In genomic region chr7:50672045-50672444, GRCh38 we compare ENCODE assay signal across 19 cellular contexts.
DNase-seq lines count a peak whose midpoint lies in the region; ATAC-seq, FAIRE-seq and TF ChIP-seq lines count a peak whose summit lies in the region.
"Had no signal": no experiment of that assay in that cellular context is flagged by ENCODE, and none has a peak within 500 bp of the region (broad histone marks: within the 10 kb centered on the region; RNA-seq: fewer than 3 reads in every experiment).

No MANE protein-coding gene starts in this region.

- ATAC-seq in HG03354 (IDR thresholded peaks at IDR 0.05; ENCODE audit: poor library complexity, severe bottlenecking, unreplicated experiment) (no peak), HG02852 (IDR thresholded peaks at IDR 0.05; ENCODE audit: unreplicated experiment) (no peak)
- ATAC-seq: GM23338 had no signal

- TF ChIP-seq CTCF in VCaP (conservative IDR thresholded peaks at IDR 0.05) (no peak), bronchial epithelial cell (IDR thresholded peaks at IDR 0.05; ENCODE audit: insufficient read depth, low read length, severe bottlenecking) (no peak)

- H3K27ac ChIP-seq in VCaP (peak overlapping the region; percentile 36; the same call in 1 of the 2 replicates), substantia nigra (ENCODE audit: low read depth, low read length, poor library complexity, severe bottlenecking) (peak overlapping the region; percentile 9)
- H3K27ac ChIP-seq: C4-2B, HL-60 had no signal

- no peaks in the 10 kb centered on the region for H3K27me3 ChIP-seq in bronchial epithelial cell (ENCODE audit: control insufficient read depth, insufficient read depth, low read length)

- intact Hi-C loops in posterior vena cava (cut with DNase I) = loop anchor here in 1 of 2 donors (10.0 kb wide), 1 partner anchor 197 kb away; no protein-coding TSS in a partner anchor

- DNase-seq in bronchial epithelial cell (ENCODE audit: low read depth) = no peak
- DNase-seq in posterior vena cava (ENCODE audit: low spot score) = peak; percentile 54
- no peak for DNase-seq in substantia nigra (lab: John Stamatoyannopoulos, UW)
- no peak for DNase-seq in SW480 (ENCODE audit: low spot score)
- DNase-seq: ACHN; Caco-2; CD4-positive, alpha-beta T cell; H9 had no signal

- peaks cover 16% of the 10 kb centered on the region for H3K36me3 ChIP-seq in bronchial epithelial cell (ENCODE audit: control insufficient read depth, insufficient read depth, low read length)

- H3K4me3 ChIP-seq in bronchial epithelial cell (ENCODE audit: low read depth, low read length) = no peak overlapping the region
- H3K4me3 ChIP-seq: GM23338 had no signal

- peak; percentile 36 for FAIRE-seq in bronchial epithelial cell (lab: Jason Lieb, UNC)
- FAIRE-seq: A204.1, D721Med, G401.6, GM12892, GM18507 had no signal
